In the genomic region with DNA sequence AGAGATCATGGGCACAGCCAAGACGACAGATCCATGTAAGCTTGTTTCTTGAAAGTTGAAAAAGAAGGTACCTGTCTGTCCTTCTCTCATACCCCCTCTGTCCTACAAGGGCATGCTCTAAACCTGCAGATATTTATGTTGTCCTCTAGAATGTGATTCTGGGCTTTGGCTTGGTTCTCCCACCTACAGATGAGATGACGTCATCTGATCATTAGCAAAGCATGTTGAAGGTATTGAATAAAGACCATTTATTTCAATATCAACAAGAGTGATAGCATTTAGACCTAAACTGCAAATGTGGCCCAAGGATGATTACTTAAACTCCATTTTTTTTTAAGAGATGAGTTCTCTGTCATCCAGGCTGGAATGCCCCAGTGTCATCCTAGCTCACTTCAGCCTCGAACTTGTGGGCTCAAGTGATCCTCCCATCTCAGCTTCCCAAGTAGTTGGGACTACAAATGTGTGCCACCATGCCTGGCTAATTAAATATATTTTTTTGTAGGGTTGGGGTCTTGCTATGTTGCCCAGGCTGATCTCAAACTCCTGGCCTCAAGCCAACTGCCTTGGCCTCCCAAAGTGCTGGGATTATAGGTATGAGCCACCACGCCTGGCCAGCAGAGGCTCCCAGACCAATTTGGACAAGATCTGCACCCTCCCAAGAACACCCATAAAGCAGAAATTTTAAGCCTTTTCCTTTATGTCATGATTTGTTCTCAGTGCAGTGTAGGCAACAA, we compare ENCODE assay signal across 24 cellular contexts.
"Had no signal": no experiment of that assay in that cellular context is flagged by ENCODE, and none has a peak within 500 bp of the region (broad histone marks: within the 10 kb centered on the region; RNA-seq: fewer than 3 reads in every experiment).

No MANE protein-coding gene starts in this region.

- H3K27ac ChIP-seq: adrenal gland, body of pancreas, cardiac muscle cell, colonic mucosa, gastrocnemius medialis, spleen, tibial nerve had no signal

- H3K9me3 Mint-ChIP-seq: activated naive CD4-positive, alpha-beta T cell treated with anti-CD3 and anti-CD28 coated beads for 36 hours; activated naive CD8-positive, alpha-beta T cell treated with anti-CD3 and anti-CD28 coated beads for 36 hours; naive thymus-derived CD8-positive, alpha-beta T cell; neural crest cell; T-helper 2 cell treated with Interferon-gamma antibody and Interleukin-4, amounts not matched to agents 5 μg/mL and 100 μg/mL, for 36 hours had no signal

- DNase-seq: activated CD4-positive, alpha-beta T cell treated with anti-CD3 and anti-CD28 coated beads for 36 hours; activated CD4-positive, CD25-positive, alpha-beta regulatory T cell; activated effector memory CD4-positive, alpha-beta T cell treated with Interleukin-2 at 50 U/mL for 16 hours; activated naive CD4-positive, alpha-beta T cell treated with anti-CD3 and anti-CD28 coated beads for 36 hours; activated naive CD8-positive, alpha-beta T cell treated with anti-CD3 and anti-CD28 coated beads for 36 hours; activated T-cell treated with anti-CD3 and anti-CD28 coated beads for 4 hours; adrenal gland; aorta; body of pancreas; cerebellar nuclear complex; colonic mucosa; effector CD8-positive, alpha-beta T cell; gastrocnemius medialis; glutamatergic neuron; left colon; naive thymus-derived CD8-positive, alpha-beta T cell; nucleus accumbens; right cardiac atrium; spleen; stimulated activated naive CD4-positive, alpha-beta T cell had no signal

- H3K27ac Mint-ChIP-seq: activated CD4-positive, alpha-beta T cell treated with anti-CD3 and anti-CD28 coated beads for 36 hours; activated naive CD4-positive, alpha-beta T cell treated with anti-CD3 and anti-CD28 coated beads for 36 hours; activated naive CD8-positive, alpha-beta T cell treated with anti-CD3 and anti-CD28 coated beads for 36 hours; naive thymus-derived CD8-positive, alpha-beta T cell; T-helper 2 cell treated with Interferon-gamma antibody and Interleukin-4, amounts not matched to agents 5 μg/mL and 100 μg/mL, for 36 hours had no signal

- H3K27me3 ChIP-seq: adrenal gland, body of pancreas, cardiac muscle cell, colonic mucosa, gastrocnemius medialis, tibial nerve had no signal

- H3K36me3 Mint-ChIP-seq: activated naive CD8-positive, alpha-beta T cell treated with anti-CD3 and anti-CD28 coated beads for 36 hours; naive thymus-derived CD8-positive, alpha-beta T cell had no signal

- H3K9me3 ChIP-seq: adrenal gland, body of pancreas, colonic mucosa, gastrocnemius medialis, spleen had no signal

- H3K4me1 ChIP-seq: adrenal gland, colonic mucosa, spleen had no signal

- H3K36me3 ChIP-seq: adrenal gland, cardiac muscle cell, colonic mucosa, gastrocnemius medialis, spleen had no signal

- H3K4me3 Mint-ChIP-seq: activated CD4-positive, alpha-beta T cell treated with anti-CD3 and anti-CD28 coated beads for 36 hours; activated naive CD4-positive, alpha-beta T cell treated with anti-CD3 and anti-CD28 coated beads for 36 hours; activated naive CD8-positive, alpha-beta T cell treated with anti-CD3 and anti-CD28 coated beads for 36 hours; naive thymus-derived CD8-positive, alpha-beta T cell; neural crest cell; T-helper 2 cell treated with Interferon-gamma antibody and Interleukin-4, amounts not matched to agents 5 μg/mL and 100 μg/mL, for 36 hours had no signal

- H3K4me3 ChIP-seq: adrenal gland, body of pancreas, cardiac muscle cell, colonic mucosa, gastrocnemius medialis, spleen, tibial nerve had no signal

- ATAC-seq: activated CD4-positive, alpha-beta T cell treated with anti-CD3 and anti-CD28 coated beads for 36 hours; body of pancreas; gastrocnemius medialis; left colon; naive thymus-derived CD8-positive, alpha-beta T cell; right cardiac atrium had no signal

- H3K4me1 Mint-ChIP-seq: activated CD4-positive, alpha-beta T cell treated with anti-CD3 and anti-CD28 coated beads for 36 hours; activated naive CD8-positive, alpha-beta T cell treated with anti-CD3 and anti-CD28 coated beads for 36 hours had no signal
